In the genomic region with DNA sequence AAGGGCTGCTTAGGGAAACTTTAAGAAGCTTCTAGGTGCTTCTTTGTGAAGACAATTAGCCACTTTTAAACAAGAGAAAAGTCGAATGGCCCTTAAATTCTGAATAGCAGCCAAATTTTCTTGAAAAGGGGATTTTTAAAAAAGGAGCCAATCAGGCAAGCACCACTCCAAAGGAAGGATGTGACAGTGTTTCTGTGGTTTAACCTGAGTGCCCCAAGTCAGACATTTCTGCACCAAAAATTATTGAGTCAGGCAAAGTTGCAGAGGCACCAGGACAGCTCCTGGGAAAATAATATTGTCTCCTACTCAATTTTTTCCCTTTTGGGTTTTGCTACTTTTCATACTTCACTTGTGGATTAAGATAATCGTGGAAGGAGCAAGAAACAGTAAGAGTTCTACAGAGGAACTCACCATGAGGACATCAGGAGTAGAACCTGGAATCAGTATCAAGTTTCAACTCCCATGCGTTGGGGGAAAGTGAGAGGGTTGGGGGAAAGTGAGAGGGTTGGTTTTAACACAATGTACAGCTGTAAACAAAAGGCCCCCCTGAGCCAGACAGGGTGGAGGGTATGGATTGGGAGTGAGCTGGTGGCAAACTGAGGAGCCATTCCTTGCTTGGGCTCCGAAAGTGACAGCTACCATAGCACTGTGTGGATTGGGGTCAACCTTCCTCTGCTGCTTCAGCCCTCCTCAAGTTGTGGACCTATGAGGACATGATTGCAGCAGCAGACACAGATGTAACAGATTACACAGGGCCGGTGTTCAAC, we compare ENCODE assay signal across 2 cellular contexts.
TF ChIP-seq lines count a peak whose summit lies in the region.

No MANE protein-coding gene starts in this region.

TF ChIP-seq in HCT116, 20 proteins besides CTCF, POLR2A, EP300 and RAD21:
- no peak for TF ChIP-seq REST (IDR thresholded peaks at IDR 0.05; ENCODE audit: low read depth)
- no peak for TF ChIP-seq SRF (IDR thresholded peaks at IDR 0.05; ENCODE audit: low read depth)
- 0 out of 2 replicates have a peak, but pooled peaks have one; percentile 10 for TF ChIP-seq ZFX (IDR thresholded peaks at IDR 0.05)
- TF ChIP-seq, protein P1, sequence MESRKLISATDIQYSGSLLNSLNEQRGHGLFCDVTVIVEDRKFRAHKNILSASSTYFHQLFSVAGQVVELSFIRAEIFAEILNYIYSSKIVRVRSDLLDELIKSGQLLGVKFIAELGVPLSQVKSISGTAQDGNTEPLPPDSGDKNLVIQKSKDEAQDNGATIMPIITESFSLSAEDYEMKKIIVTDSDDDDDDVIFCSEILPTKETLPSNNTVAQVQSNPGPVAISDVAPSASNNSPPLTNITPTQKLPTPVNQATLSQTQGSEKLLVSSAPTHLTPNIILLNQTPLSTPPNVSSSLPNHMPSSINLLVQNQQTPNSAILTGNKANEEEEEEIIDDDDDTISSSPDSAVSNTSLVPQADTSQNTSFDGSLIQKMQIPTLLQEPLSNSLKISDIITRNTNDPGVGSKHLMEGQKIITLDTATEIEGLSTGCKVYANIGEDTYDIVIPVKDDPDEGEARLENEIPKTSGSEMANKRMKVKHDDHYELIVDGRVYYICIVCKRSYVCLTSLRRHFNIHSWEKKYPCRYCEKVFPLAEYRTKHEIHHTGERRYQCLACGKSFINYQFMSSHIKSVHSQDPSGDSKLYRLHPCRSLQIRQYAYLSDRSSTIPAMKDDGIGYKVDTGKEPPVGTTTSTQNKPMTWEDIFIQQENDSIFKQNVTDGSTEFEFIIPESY (IDR thresholded peaks at IDR 0.05; ENCODE audit: extremely low read depth, insufficient replicate concordance, low read length) = no peak
- no peak for TF ChIP-seq EZH2 (IDR thresholded peaks at IDR 0.05)

TF ChIP-seq in SK-N-SH, 30 proteins besides CTCF, POLR2A, EP300 and RAD21:
- TF ChIP-seq SMC3 (IDR thresholded peaks at IDR 0.05; ENCODE audit: low read depth, low read length) (no peak), GATA2 (CRISPR knock-in tag; IDR thresholded peaks at IDR 0.05) (no peak), FOXM1 (IDR thresholded peaks at IDR 0.05; ENCODE audit: low read depth) (no peak), GABPA (IDR thresholded peaks at IDR 0.05; ENCODE audit: low read depth) (no peak), CHD2 (IDR thresholded peaks at IDR 0.05; ENCODE audit: low read length, partially characterized antibody) (no peak), NFIC (IDR thresholded peaks at IDR 0.05; ENCODE audit: borderline replicate concordance) (no peak), TCF12 (IDR thresholded peaks at IDR 0.05) (no peak), SIN3A (IDR thresholded peaks at IDR 0.05; ENCODE audit: borderline replicate concordance, low read depth, low read length) (no peak), POLR2AphosphoS5 (IDR thresholded peaks at IDR 0.05; ENCODE audit: low read depth, low read length) (no peak)
- TF ChIP-seq, protein P2, sequence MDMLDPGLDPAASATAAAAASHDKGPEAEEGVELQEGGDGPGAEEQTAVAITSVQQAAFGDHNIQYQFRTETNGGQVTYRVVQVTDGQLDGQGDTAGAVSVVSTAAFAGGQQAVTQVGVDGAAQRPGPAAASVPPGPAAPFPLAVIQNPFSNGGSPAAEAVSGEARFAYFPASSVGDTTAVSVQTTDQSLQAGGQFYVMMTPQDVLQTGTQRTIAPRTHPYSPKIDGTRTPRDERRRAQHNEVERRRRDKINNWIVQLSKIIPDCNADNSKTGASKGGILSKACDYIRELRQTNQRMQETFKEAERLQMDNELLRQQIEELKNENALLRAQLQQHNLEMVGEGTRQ (IDR thresholded peaks at IDR 0.05; ENCODE audit: borderline replicate concordance, low read depth, low read length) = no peak
